ENCODE assay signal across 19 cellular contexts in the genomic region with DNA sequence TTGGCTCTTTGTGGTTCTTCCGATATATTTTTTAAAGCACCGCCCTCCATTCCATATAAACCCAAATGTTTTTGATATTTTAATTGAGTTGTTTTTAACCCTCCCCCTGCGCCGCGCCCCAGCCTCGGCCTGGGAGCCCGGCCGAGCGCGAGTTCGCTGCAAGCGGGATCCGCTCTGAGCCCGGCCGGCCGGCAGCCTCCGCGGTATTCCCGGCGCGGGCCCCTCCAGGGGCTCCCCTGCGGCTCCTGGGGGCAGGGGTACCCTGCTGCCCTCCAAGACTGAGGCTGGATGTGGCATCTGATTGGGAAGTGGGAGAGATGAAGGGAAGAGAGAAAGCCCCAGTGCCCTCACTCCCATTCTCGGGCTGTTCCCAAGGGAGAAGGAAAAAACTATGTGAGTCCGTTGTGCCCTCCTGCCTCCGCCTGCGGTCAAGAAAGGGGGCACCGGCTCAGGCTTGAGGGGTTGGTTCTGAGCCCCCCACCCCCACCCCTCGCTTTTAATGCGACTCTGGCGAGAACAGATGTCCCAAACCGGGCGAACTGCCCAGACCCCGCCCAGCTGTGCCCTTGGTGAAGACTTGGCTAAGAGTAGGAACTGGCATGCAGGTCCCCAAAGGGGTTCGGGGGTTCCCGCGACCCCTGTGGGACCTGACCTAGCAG. TPM values are rescaled to one million over a fixed set of nuclear protein-coding genes. Genes with fewer than 3 reads are reported as not detected.
DNase-seq lines count a peak whose midpoint lies in the region; ATAC-seq and TF ChIP-seq lines count a peak whose summit lies in the region.
"Had no signal": no experiment of that assay in that cellular context is flagged by ENCODE, and none has a peak within 500 bp of the region (broad histone marks: within the 10 kb centered on the region; RNA-seq: fewer than 3 reads in every experiment).

No MANE protein-coding gene starts in this region.

- TF ChIP-seq CTCF in brain (conservative IDR thresholded peaks at IDR 0.05) (no peak), neural progenitor cell (IDR thresholded peaks at IDR 0.05) (no peak), lower lobe of right lung (IDR thresholded peaks at IDR 0.05) (no peak), breast epithelium (IDR thresholded peaks at IDR 0.05) (no peak)

- no peaks in the 10 kb centered on the region for H3K79me2 ChIP-seq in neural progenitor cell (ENCODE audit: low read depth)

- H3K36me3 ChIP-seq in ES-I3 (ENCODE audit: insufficient read depth, low read length): no peaks in the 10 kb centered on the region
- H3K36me3 ChIP-seq in neural progenitor cell: no peaks in the 10 kb centered on the region
- no peaks in the 10 kb centered on the region for H3K36me3 ChIP-seq in lower lobe of right lung
- no peaks in the 10 kb centered on the region for H3K36me3 ChIP-seq in breast epithelium

- peaks cover 97% of the 10 kb centered on the region for H4K20me1 ChIP-seq in neural progenitor cell (ENCODE audit: low read depth)

- H3K4me1 ChIP-seq in ES-I3 (ENCODE audit: insufficient read depth, low read length) (peaks cover 21% of the 10 kb centered on the region; the same call in 1 of the 2 replicates), neural progenitor cell (peaks cover 2% of the 10 kb centered on the region), lower lobe of right lung (peaks cover 28% of the 10 kb centered on the region), breast epithelium (no peaks in the 10 kb centered on the region)

- H3K9ac ChIP-seq in ES-I3 (ENCODE audit: low read depth, low read length): peak overlapping the region; percentile 28; the same call in 1 of the 2 replicates
- H3K9ac ChIP-seq in neural progenitor cell: no peak overlapping the region

- H3K9me3 Mint-ChIP-seq in brain: no peaks in the 10 kb centered on the region
- H3K9me3 Mint-ChIP-seq in neural progenitor cell: peaks cover 8% of the 10 kb centered on the region
- H3K9me3 Mint-ChIP-seq: activated CD4-positive, alpha-beta memory T cell treated with anti-CD3 and anti-CD28 coated beads, Interleukin-2, amount 10 ng/mL, durations not matched to agents 7 days and 5 days; activated T-helper 1 cell treated with anti-CD3 and anti-CD28 coated beads, Interleukin-12 subunit alpha, Interleukin-12 subunit beta, Interleukin-2, Interleukin-4 antibody, amounts not matched to agents 30 ng/mL and 10 ng/mL and 1 ng/mL, durations not matched to agents 14 hours and 24 hours and 36 hours; CD8-positive, alpha-beta memory T cell; nephron had no signal

- no peak for ATAC-seq in lower lobe of right lung
- ATAC-seq: K562, sciatic nerve had no signal

- peak; percentile 26 for DNase-seq in DMS79 treated with DMSO at 0.1 percent for 48 hours (lab: John Stamatoyannopoulos, UW)
- no peak for DNase-seq in DMS79 (lab: John Stamatoyannopoulos, UW)
- DNase-seq in neural progenitor cell (ENCODE audit: low spot score): peak; percentile 49
- DNase-seq in lower lobe of right lung: no peak
- DNase-seq in posterior vena cava (ENCODE audit: low spot score): no peak
- DNase-seq in breast epithelium (ENCODE audit: low spot score in 2 of 2): no peak
- DNase-seq: activated CD4-positive, alpha-beta memory T cell treated with anti-CD3 and anti-CD28 coated beads, Interleukin-2, amount 10 ng/mL, durations not matched to agents 7 days and 5 days; CD8-positive, alpha-beta memory T cell; mammary epithelial cell; NCI-H1105; stimulated activated CD4-positive, alpha-beta T cell treated with anti-CD3 and anti-CD28 coated beads, Interleukin-2, amount 100 ng/mL, for 24 hours had no signal

- H3K9me3 ChIP-seq in ES-I3 (ENCODE audit: control insufficient read depth, insufficient read depth, low read length) (no peaks in the 10 kb centered on the region), neural progenitor cell (ENCODE audit: low read depth) (no peaks in the 10 kb centered on the region), lower lobe of right lung (no peaks in the 10 kb centered on the region), breast epithelium (no peaks in the 10 kb centered on the region)

- H3K27ac ChIP-seq in neural progenitor cell (no peak overlapping the region), lower lobe of right lung (no peak overlapping the region), breast epithelium (no peak overlapping the region)
- H3K27ac ChIP-seq: 22Rv1 had no signal

- no peak overlapping the region for H3K4me2 ChIP-seq in neural progenitor cell

- H3K27me3 ChIP-seq in neural progenitor cell (peaks cover 100% of the 10 kb centered on the region), lower lobe of right lung (ENCODE audit: low read depth) (peaks cover 96% of the 10 kb centered on the region), breast epithelium (peaks cover 18 to 94% of the 10 kb centered on the region in 2 donors)

- no peak for TF ChIP-seq POLR2A in breast epithelium (IDR thresholded peaks at IDR 0.05)

- H3F3A ChIP-seq in neural progenitor cell (ENCODE audit: low read depth): peaks cover 26% of the 10 kb centered on the region

- H3K4me3 ChIP-seq in neural progenitor cell (no peak overlapping the region), lower lobe of right lung (no peak overlapping the region), breast epithelium (peak overlapping the region in 1 of 3 donors; percentile 38)
- H3K4me3 ChIP-seq: K562 had no signal

- H3K36me3 Mint-ChIP-seq in brain: no peaks in the 10 kb centered on the region
- H3K36me3 Mint-ChIP-seq in neural progenitor cell: no peaks in the 10 kb centered on the region

- H3K27ac Mint-ChIP-seq in brain: peak overlapping the region in 3 of 5 experiments; percentile 71 to 99 (median 96)
- no peak overlapping the region for H3K27ac Mint-ChIP-seq in neural progenitor cell
- H3K27ac Mint-ChIP-seq: activated CD4-positive, alpha-beta memory T cell treated with anti-CD3 and anti-CD28 coated beads, Interleukin-2, amount 10 ng/mL, durations not matched to agents 7 days and 5 days; nephron had no signal

- H2AFZ ChIP-seq in neural progenitor cell (replicated peaks): no peak overlapping the region

- intact Hi-C loops in lower lobe of right lung (cut with DNase I) (no loop called here), posterior vena cava (cut with DNase I) (no loop called here), breast epithelium (cut with DNase I; ENCODE audit: low total_unique reads) (no loop called here)

- H3K4me1 Mint-ChIP-seq in brain (peaks cover 64% of the 10 kb centered on the region), neural progenitor cell (peaks cover 5% of the 10 kb centered on the region)

- H3K27me3 Mint-ChIP-seq in brain (peaks cover 100% of the 10 kb centered on the region), neural progenitor cell (ENCODE audit: insufficient read depth, low read depth) (peaks cover 93% of the 10 kb centered on the region)

- H3K4me3 Mint-ChIP-seq in brain (peak overlapping the region in 4 of 5 experiments; percentile 57 to 88 (median 76)), neural progenitor cell (no peak overlapping the region)
- H3K4me3 Mint-ChIP-seq: activated CD4-positive, alpha-beta memory T cell treated with anti-CD3 and anti-CD28 coated beads, Interleukin-2, amount 10 ng/mL, durations not matched to agents 7 days and 5 days; activated T-helper 1 cell treated with anti-CD3 and anti-CD28 coated beads, Interleukin-12 subunit alpha, Interleukin-12 subunit beta, Interleukin-2, Interleukin-4 antibody, amounts not matched to agents 30 ng/mL and 10 ng/mL and 1 ng/mL, durations not matched to agents 14 hours and 24 hours and 36 hours had no signal

RNA-seq across cellular contexts. Expression of gene NEUROD2, which starts 8.6 kb away (rescaled TPM):
- 8.1 TPM for polyA plus RNA-seq in brain (ENCODE audit: insufficient read depth, low read depth, low replicate concordance)
- total RNA-seq in neural progenitor cell (ENCODE audit: low replicate concordance): not detected in 2 replicates
- total RNA-seq in lower lobe of right lung: not detected
- total RNA-seq in posterior vena cava: not detected
- total RNA-seq in breast epithelium: not detected
- total RNA-seq: activated CD4-positive, alpha-beta memory T cell treated with anti-CD3 and anti-CD28 coated beads, Interleukin-2, amount 10 ng/mL, durations not matched to agents 7 days and 5 days; activated T-helper 1 cell treated with anti-CD3 and anti-CD28 coated beads, Interleukin-12 subunit alpha, Interleukin-12 subunit beta, Interleukin-2, Interleukin-4 antibody, amounts not matched to agents 30 ng/mL and 10 ng/mL and 1 ng/mL, durations not matched to agents 14 hours and 24 hours and 36 hours; CD8-positive, alpha-beta memory T cell; K562; mammary epithelial cell; NCI-H460; sciatic nerve had no signal
- polyA plus RNA-seq: CD8-positive, alpha-beta memory T cell; K562; mammary epithelial cell had no signal

RNA-seq across cellular contexts. Expression of gene PPP1R1B, which starts 27.6 kb away (rescaled TPM):
- 154 TPM for polyA plus RNA-seq in brain (ENCODE audit: insufficient read depth, low read depth, low replicate concordance)
- total RNA-seq in neural progenitor cell (ENCODE audit: low replicate concordance): 0.90 TPM in 1 of 2 replicates, not detected in the other
- 23.9 TPM for total RNA-seq in lower lobe of right lung
- 1 to 10 TPM in 1 of 2 donors, under 1 TPM in 1; 0.38 to 2.3 TPM for total RNA-seq in posterior vena cava
- 10 to 100 TPM; 22.6 to 71.3 (median 67.5) TPM for total RNA-seq in breast epithelium
- total RNA-seq: activated CD4-positive, alpha-beta memory T cell treated with anti-CD3 and anti-CD28 coated beads, Interleukin-2, amount 10 ng/mL, durations not matched to agents 7 days and 5 days; activated T-helper 1 cell treated with anti-CD3 and anti-CD28 coated beads, Interleukin-12 subunit alpha, Interleukin-12 subunit beta, Interleukin-2, Interleukin-4 antibody, amounts not matched to agents 30 ng/mL and 10 ng/mL and 1 ng/mL, durations not matched to agents 14 hours and 24 hours and 36 hours; CD8-positive, alpha-beta memory T cell had no signal
- polyA plus RNA-seq: CD8-positive, alpha-beta memory T cell had no signal

RNA-seq across cellular contexts. Expression of gene STARD3, which starts 37.8 kb away (rescaled TPM):
- polyA plus RNA-seq in brain (ENCODE audit: insufficient read depth, low read depth, low replicate concordance): 53.8 TPM
- total RNA-seq in neural progenitor cell (ENCODE audit: low replicate concordance) (21.5 and 54.9 TPM in 2 replicates), lower lobe of right lung (76.6 TPM), posterior vena cava (10 to 100 TPM; 32.8 to 35.4 TPM), breast epithelium (10 to 100 TPM; 37.0 to 43.9 (median 42.0) TPM)

Comparison
In these comparisons a context has a peak if more than half of its experiments do, and no peak if none do; other contexts are left out.
1. DNase-seq: peak in DMS79 treated with DMSO at 0.1 percent for 48 hours (single experiment) and neural progenitor cell (single experiment); none in DMS79 (single experiment), lower lobe of right lung (single experiment), posterior vena cava (single experiment) and breast epithelium (0 of 2).